20 cellular contexts compared by ENCODE assay signal in genomic region chr1:231602675-231602984, GRCh38.
"Had no signal": no experiment of that assay in that cellular context is flagged by ENCODE, and none has a peak within 500 bp of the region (broad histone marks: within the 10 kb centered on the region; RNA-seq: fewer than 3 reads in every experiment).

No MANE protein-coding gene starts in this region.

- H3K36me3 ChIP-seq: ascending aorta, gastrocnemius medialis, ovary, thoracic aorta, upper lobe of left lung had no signal

- H3K27ac Mint-ChIP-seq: activated naive CD4-positive, alpha-beta T cell treated with anti-CD3 and anti-CD28 coated beads, Interleukin-2, amount 50 U/mL, for 24 hours; stimulated activated effector memory CD8-positive, alpha-beta T cell treated with anti-CD3 and anti-CD28 coated beads, Interleukin-12 subunit alpha, Interleukin-12 subunit beta, amount 100 ng/mL, for 72 hours; T-helper 1 cell treated with Interleukin-12 subunit alpha and Interleukin-12 subunit beta and Interleukin-4 antibody, amounts not matched to agents 30 μg/mL and 1 μg/mL, for 36 hours had no signal

- H3K27me3 ChIP-seq: ascending aorta, gastrocnemius medialis, ovary, upper lobe of left lung had no signal

- ATAC-seq: esophagus mucosa; gastrocnemius medialis; naive thymus-derived CD8-positive, alpha-beta T cell; sciatic nerve; stimulated activated effector memory CD8-positive, alpha-beta T cell treated with anti-CD3 and anti-CD28 coated beads, Interleukin-12 subunit alpha, Interleukin-12 subunit beta, amount 100 ng/mL, for 72 hours had no signal

- DNase-seq: activated CD4-positive, alpha-beta T cell treated with anti-CD3 and anti-CD28 coated beads, Interleukin-2, amount 50 U/mL, for 1 hour; activated CD4-positive, CD25-positive, alpha-beta regulatory T cell treated with anti-CD3 and anti-CD28 coated beads, Interleukin-2, amount 50 U/mL, for 72 hours; activated gamma-delta T cell; cerebellar nuclear complex; cortex of kidney; effector CD4-positive, alpha-beta T cell; gastrocnemius medialis; head of caudate nucleus; kidney glomerular epithelial cell; naive thymus-derived CD8-positive, alpha-beta T cell; ovary; stimulated activated CD4-positive, alpha-beta T cell treated with anti-CD3 and anti-CD28 coated beads, Interleukin-4, amount 100 ng/mL, for 24 hours had no signal

- H3K4me3 Mint-ChIP-seq: activated naive CD4-positive, alpha-beta T cell treated with anti-CD3 and anti-CD28 coated beads, Interleukin-2, amount 50 U/mL, for 24 hours; T-helper 1 cell treated with Interleukin-12 subunit alpha and Interleukin-12 subunit beta and Interleukin-4 antibody, amounts not matched to agents 30 μg/mL and 1 μg/mL, for 36 hours had no signal

- H3K27me3 Mint-ChIP-seq: activated naive CD4-positive, alpha-beta T cell treated with anti-CD3 and anti-CD28 coated beads, Interleukin-2, amount 50 U/mL, for 24 hours had no signal

- H3K27ac ChIP-seq: ascending aorta, ovary, thoracic aorta had no signal

- H3K36me3 Mint-ChIP-seq: activated naive CD4-positive, alpha-beta T cell treated with anti-CD3 and anti-CD28 coated beads, Interleukin-2, amount 50 U/mL, for 24 hours; naive thymus-derived CD8-positive, alpha-beta T cell; stimulated activated effector memory CD8-positive, alpha-beta T cell treated with anti-CD3 and anti-CD28 coated beads, Interleukin-12 subunit alpha, Interleukin-12 subunit beta, amount 100 ng/mL, for 72 hours had no signal

- H3K4me3 ChIP-seq: ascending aorta, gastrocnemius medialis, ovary, thoracic aorta, upper lobe of left lung had no signal

- H3K9me3 Mint-ChIP-seq: activated naive CD4-positive, alpha-beta T cell treated with anti-CD3 and anti-CD28 coated beads, Interleukin-2, amount 50 U/mL, for 24 hours; naive thymus-derived CD8-positive, alpha-beta T cell; stimulated activated effector memory CD8-positive, alpha-beta T cell treated with anti-CD3 and anti-CD28 coated beads, Interleukin-12 subunit alpha, Interleukin-12 subunit beta, amount 100 ng/mL, for 72 hours; T-helper 1 cell treated with Interleukin-12 subunit alpha and Interleukin-12 subunit beta and Interleukin-4 antibody, amounts not matched to agents 30 μg/mL and 1 μg/mL, for 36 hours had no signal

- H3K9me3 ChIP-seq: ascending aorta, gastrocnemius medialis, ovary, thoracic aorta, upper lobe of left lung had no signal
